In the genomic region with DNA sequence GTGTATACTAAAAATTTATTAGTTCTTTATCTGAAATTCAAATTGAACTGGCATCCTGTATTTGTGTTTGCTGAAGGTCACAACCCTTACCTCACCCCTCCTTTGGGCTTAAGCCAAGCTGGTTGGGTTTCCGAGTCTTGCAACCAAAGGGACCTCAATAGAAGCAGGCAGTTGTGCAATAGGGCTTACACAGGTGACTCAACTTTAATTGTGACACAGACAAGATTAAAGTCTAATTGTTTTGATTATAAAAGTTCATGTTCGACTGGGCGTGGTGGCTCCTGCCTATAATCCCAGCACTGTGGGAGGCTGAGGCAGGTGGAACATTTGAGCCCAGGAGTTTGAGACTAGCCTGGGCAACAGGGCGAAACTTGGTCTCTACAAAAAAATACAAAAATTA, we compare ENCODE assay signal across 14 cellular contexts.
DNase-seq lines count a peak whose midpoint lies in the region; ATAC-seq, FAIRE-seq and TF ChIP-seq lines count a peak whose summit lies in the region.
"Had no signal": no experiment of that assay in that cellular context is flagged by ENCODE, and none has a peak within 500 bp of the region (broad histone marks: within the 10 kb centered on the region; RNA-seq: fewer than 3 reads in every experiment).

No MANE protein-coding gene starts in this region.

- in situ Hi-C loops in K562 (cut with MboI) (loop anchor here (5.0 to 10.0 kb wide), 2 partner anchors 87 to 205 kb away; no protein-coding TSS in a partner anchor), HepG2 (cut with HindIII; ENCODE audit: extremely low pct_ligation_motif_present, low pct_unique_long_range_greater_than_20kb) (no loop called here)

- H3K4me1 ChIP-seq in K562 (replicated peaks in 1 of 2; ENCODE audit: control insufficient read depth in 2 of 2, insufficient read depth in 2 of 2, low read length in 2 of 2) (peaks cover 2 to 4% of the 10 kb centered on the region in 2 experiments; a peak in 3 of 5 replicates), HepG2 (ENCODE audit: insufficient read depth, low read length) (peaks cover 13% of the 10 kb centered on the region), prostate gland (replicated peaks) (no peaks in the 10 kb centered on the region)

- TF ChIP-seq CTCF in K562 (IDR thresholded peaks at IDR 0.05 in 2 of 3, conservative IDR thresholded peaks at IDR 0.05 in 1 of 3; ENCODE audit: insufficient read depth in 2 of 3, low read depth in 1 of 3, low read length in 3 of 3) (no peak), HepG2 (CRISPR knock-in tag; IDR thresholded peaks at IDR 0.05) (no peak), prostate gland (IDR thresholded peaks at IDR 0.05) (no peak)

- H3K9ac ChIP-seq in K562 (ENCODE audit: insufficient read depth in 1 of 2, low read depth in 2 of 2, low read length in 2 of 2) (no peak overlapping the region), HepG2 (ENCODE audit: insufficient read depth, low read depth, low read length) (no peak overlapping the region)

- no peak overlapping the region for H3K4me3 ChIP-seq in K562
- no peak overlapping the region for H3K4me3 ChIP-seq in HepG2 (replicated peaks in 1 of 3; ENCODE audit: insufficient read depth in 1 of 3, low read depth in 2 of 3, low read length in 3 of 3)
- no peak overlapping the region for H3K4me3 ChIP-seq in prostate gland
- H3K4me3 ChIP-seq: ovary, thyroid gland had no signal

- FAIRE-seq in K562 (lab: Jason Lieb, UNC) (no peak), HepG2 (lab: Jason Lieb, UNC) (peak; percentile 58)
- FAIRE-seq: D721Med had no signal

- 94% methylated on average over 4 of the region's 4 CpGs for WGBS in K562 (ENCODE audit: insufficient coverage, low coverage, missing lambda C conversion rate)
- WGBS in HepG2 (ENCODE audit: low lambda C conversion rate) = 23% methylated on average over 4 of the region's 4 CpGs
- 75% methylated on average over 4 of the region's 4 CpGs for WGBS in prostate gland

- intact Hi-C loops in K562 (cut with micrococcal nuclease) (no loop called here), HepG2 (cut with micrococcal nuclease; ENCODE audit: unreplicated experiment) (loop anchor here (10.0 kb wide), 1 partner anchor 205 kb away; no protein-coding TSS in a partner anchor), prostate gland (cut with DNase I) (no loop called here)

- no peak overlapping the region for H3K4me2 ChIP-seq in K562 (ENCODE audit: insufficient read depth, low read length)
- no peak overlapping the region for H3K4me2 ChIP-seq in HepG2 (ENCODE audit: low read depth, low read length)

- H3K27ac ChIP-seq in K562 (ENCODE audit: extremely low read depth, low read depth, low read length) (no peak overlapping the region), HepG2 (ENCODE audit: extremely low read length, insufficient read depth, low read length) (no peak overlapping the region), prostate gland (no peak overlapping the region)
- H3K27ac ChIP-seq: ovary, thyroid gland had no signal

- CTCF ChIA-PET in K562 (lab: Yijun Ruan, JAX; ENCODE audit: low intra/inter-chr PET ratio) = no interaction called here
- CTCF ChIA-PET in HepG2 (lab: Yijun Ruan, JAX; ENCODE audit: low intra/inter-chr PET ratio, low total read pairs) = no interaction called here

- BruUV-seq in K562 (replicated peaks; lab: Mats Ljungman, UMichigan) = no TSS peak
- BruUV-seq in HepG2 (replicated peaks; lab: Mats Ljungman, UMichigan) = no TSS peak

- no peaks in the 10 kb centered on the region for H3K9me1 ChIP-seq in K562 (ENCODE audit: control insufficient read depth, insufficient read depth, low read length)

- H3K36me3 ChIP-seq in K562 (ENCODE audit: control insufficient read depth, insufficient read depth, low read length) = peaks cover 11% of the 10 kb centered on the region; the same call in 1 of the 3 replicates
- no peaks in the 10 kb centered on the region for H3K36me3 ChIP-seq in HepG2 (replicated peaks in 1 of 2; ENCODE audit: control insufficient read depth in 1 of 2, insufficient read depth in 2 of 2, low read length in 2 of 2)
- no peaks in the 10 kb centered on the region for H3K36me3 ChIP-seq in prostate gland
- H3K36me3 ChIP-seq: ovary, thyroid gland had no signal

- POLR2A ChIA-PET in K562 (lab: Yijun Ruan, JAX) = interaction anchor here (0.6 to 1.0 kb wide), 2 partner anchors 134 to 1406 kb away, joined by 3 to 4 read pairs; a partner anchor contains a TSS
- POLR2A ChIA-PET in HepG2 (lab: Yijun Ruan, JAX) = interaction anchor here (1.0 to 1.4 kb wide), 2 partner anchors 24 to 134 kb away, joined by 3 read pairs; a partner anchor contains a TSS

- TF ChIP-seq POLR2A in K562 (conservative IDR thresholded peaks at IDR 0.05) = no peak
- TF ChIP-seq POLR2A in HepG2 (IDR thresholded peaks at IDR 0.05; ENCODE audit: insufficient read depth in 1 of 2, low read depth in 2 of 2, low read length in 2 of 2) = no peak
- TF ChIP-seq POLR2A in prostate gland (IDR thresholded peaks at IDR 0.05) = no peak

- TF ChIP-seq RAD21 in K562 (CRISPR knock-in tag; conservative IDR thresholded peaks at IDR 0.05 in 1 of 2, IDR thresholded peaks at IDR 0.05 in 1 of 2) = no peak
- TF ChIP-seq RAD21 in HepG2 (CRISPR knock-in tag; IDR thresholded peaks at IDR 0.05) = no peak

- H3K9me3 ChIP-seq in K562 (replicated peaks; ENCODE audit: control insufficient read depth, insufficient read depth, low read depth, low read length) (no peaks in the 10 kb centered on the region), HepG2 (ENCODE audit: low read length) (no peaks in the 10 kb centered on the region), prostate gland (no peaks in the 10 kb centered on the region)
- H3K9me3 ChIP-seq: ovary, thyroid gland had no signal

- peak; percentile 33 for DNase-seq in CD1c-positive myeloid dendritic cell (ENCODE audit: extremely low spot score)
- DNase-seq in MV-4-11 (lab: John Stamatoyannopoulos, UW) = peak; percentile 80
- no peak for DNase-seq in K562 (ENCODE audit: extremely low read depth in 1 of 4, low spot score in 3 of 4)
- DNase-seq in HepG2 (ENCODE audit: low spot score) = peak; percentile 57
- no peak for DNase-seq in prostate gland (ENCODE audit: low spot score)
- no peak for DNase-seq in HUDEP-2 (lab: John Stamatoyannopoulos, UW; ENCODE audit: unreplicated experiment in 76 of 76)
- no peak for DNase-seq in glomerular visceral epithelial cell (ENCODE audit: extremely low spot score)
- DNase-seq: activated CD4-positive, CD25-positive, alpha-beta regulatory T cell treated with anti-CD3 and anti-CD28 coated beads, Interleukin-2, amount 50 U/mL, for 72 hours; activated naive CD8-positive, alpha-beta T cell treated with anti-CD3 and anti-CD28 coated beads for 36 hours; KBM-7; ovary; thyroid gland had no signal

- H3K79me2 ChIP-seq in K562 (ENCODE audit: control insufficient read depth, insufficient read depth, low read length) (0 out of 3 replicates have a peak, but pooled peaks cover 2% of the 10 kb centered on the region), HepG2 (ENCODE audit: insufficient read depth, low read length) (no peaks in the 10 kb centered on the region)

- no peaks in the 10 kb centered on the region for H4K20me1 ChIP-seq in K562 (replicated peaks; ENCODE audit: control insufficient read depth, insufficient read depth, low read length)
- no peaks in the 10 kb centered on the region for H4K20me1 ChIP-seq in HepG2 (ENCODE audit: insufficient read depth, low read length)

- H2AFZ ChIP-seq in K562 (ENCODE audit: low read depth, low read length) (no peak overlapping the region), HepG2 (ENCODE audit: low read length) (no peak overlapping the region)

- TF ChIP-seq EP300 in K562 (IDR thresholded peaks at IDR 0.05; ENCODE audit: low read length) (no peak), HepG2 (IDR thresholded peaks at IDR 0.05; ENCODE audit: low read depth in 2 of 2, low read length in 2 of 2) (peak in 1 of 2 experiments; percentile 48; a peak in 2 of 4 replicates), HepG2 (CRISPR knock-in tag; IDR thresholded peaks at IDR 0.05; ENCODE audit: borderline replicate concordance) (no peak; the same call in 1 of the 2 replicates)

- no peaks in the 10 kb centered on the region for H3K27me3 ChIP-seq in K562 (ENCODE audit: control insufficient read depth in 2 of 2, insufficient read depth in 2 of 2, low read length in 2 of 2)
- no peaks in the 10 kb centered on the region for H3K27me3 ChIP-seq in HepG2 (ENCODE audit: control insufficient read depth in 1 of 2, insufficient read depth in 2 of 2, low read length in 2 of 2)
- H3K27me3 ChIP-seq in prostate gland (replicated peaks; ENCODE audit: insufficient read depth) = no peaks in the 10 kb centered on the region
- H3K27me3 ChIP-seq: ovary, thyroid gland had no signal

- ATAC-seq in K562 (no peak), HepG2 (no peak), HG03469 (IDR thresholded peaks at IDR 0.05; ENCODE audit: unreplicated experiment) (no peak)

TF ChIP-seq in K562, 482 proteins besides CTCF, POLR2A, EP300 and RAD21:
- TF ChIP-seq TEAD2 (tag; IDR thresholded peaks at IDR 0.05) = no peak
- peak; percentile 80 for TF ChIP-seq CEBPB (tag; IDR thresholded peaks at IDR 0.05)
- peak; percentile 46 for TF ChIP-seq CEBPG (CRISPR knock-in tag; IDR thresholded peaks at IDR 0.05)
- peak in 1 of 2 experiments; percentile 50; a peak in 2 of 4 replicates for TF ChIP-seq CEBPG (tag; conservative IDR thresholded peaks at IDR 0.05 in 1 of 2, IDR thresholded peaks at IDR 0.05 in 1 of 2)

TF ChIP-seq in HepG2, 621 proteins besides CTCF, POLR2A, EP300 and RAD21 (continues in another document):
- TF ChIP-seq, protein P1, sequence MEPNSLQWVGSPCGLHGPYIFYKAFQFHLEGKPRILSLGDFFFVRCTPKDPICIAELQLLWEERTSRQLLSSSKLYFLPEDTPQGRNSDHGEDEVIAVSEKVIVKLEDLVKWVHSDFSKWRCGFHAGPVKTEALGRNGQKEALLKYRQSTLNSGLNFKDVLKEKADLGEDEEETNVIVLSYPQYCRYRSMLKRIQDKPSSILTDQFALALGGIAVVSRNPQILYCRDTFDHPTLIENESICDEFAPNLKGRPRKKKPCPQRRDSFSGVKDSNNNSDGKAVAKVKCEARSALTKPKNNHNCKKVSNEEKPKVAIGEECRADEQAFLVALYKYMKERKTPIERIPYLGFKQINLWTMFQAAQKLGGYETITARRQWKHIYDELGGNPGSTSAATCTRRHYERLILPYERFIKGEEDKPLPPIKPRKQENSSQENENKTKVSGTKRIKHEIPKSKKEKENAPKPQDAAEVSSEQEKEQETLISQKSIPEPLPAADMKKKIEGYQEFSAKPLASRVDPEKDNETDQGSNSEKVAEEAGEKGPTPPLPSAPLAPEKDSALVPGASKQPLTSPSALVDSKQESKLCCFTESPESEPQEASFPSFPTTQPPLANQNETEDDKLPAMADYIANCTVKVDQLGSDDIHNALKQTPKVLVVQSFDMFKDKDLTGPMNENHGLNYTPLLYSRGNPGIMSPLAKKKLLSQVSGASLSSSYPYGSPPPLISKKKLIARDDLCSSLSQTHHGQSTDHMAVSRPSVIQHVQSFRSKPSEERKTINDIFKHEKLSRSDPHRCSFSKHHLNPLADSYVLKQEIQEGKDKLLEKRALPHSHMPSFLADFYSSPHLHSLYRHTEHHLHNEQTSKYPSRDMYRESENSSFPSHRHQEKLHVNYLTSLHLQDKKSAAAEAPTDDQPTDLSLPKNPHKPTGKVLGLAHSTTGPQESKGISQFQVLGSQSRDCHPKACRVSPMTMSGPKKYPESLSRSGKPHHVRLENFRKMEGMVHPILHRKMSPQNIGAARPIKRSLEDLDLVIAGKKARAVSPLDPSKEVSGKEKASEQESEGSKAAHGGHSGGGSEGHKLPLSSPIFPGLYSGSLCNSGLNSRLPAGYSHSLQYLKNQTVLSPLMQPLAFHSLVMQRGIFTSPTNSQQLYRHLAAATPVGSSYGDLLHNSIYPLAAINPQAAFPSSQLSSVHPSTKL (CRISPR knock-in tag; IDR thresholded peaks at IDR 0.05) = peak; percentile 77

Comparison
In these comparisons a context has a peak if more than half of its experiments do, and no peak if none do; other contexts are left out.
1. DNase-seq: peak in CD1c-positive myeloid dendritic cell (single experiment), MV-4-11 (single experiment) and HepG2 (single experiment); none in K562 (0 of 4), prostate gland (single experiment), HUDEP-2 (0 of 76) and glomerular visceral epithelial cell (single experiment).